In genomic region chr7:50558380-50559051, GRCh38 we compare ENCODE assay signal across 1 cellular context.
A peak's percentile ranks its signal among the peaks of the same experiment; 100 is the strongest.
TF ChIP-seq lines count a peak whose summit lies in the region.

No MANE protein-coding gene starts in this region.

TF ChIP-seq in K562, 482 proteins besides CTCF, POLR2A, EP300 and RAD21 (continued from another document and continues in another):
- TF ChIP-seq EWSR1 (IDR thresholded peaks at IDR 0.05; ENCODE audit: borderline replicate concordance, low read depth, partially characterized antibody), result no peak
- no peak for TF ChIP-seq ADNP (tag; IDR thresholded peaks at IDR 0.05)
- peak; percentile 85 for TF ChIP-seq FOXM1 (IDR thresholded peaks at IDR 0.05; ENCODE audit: low read depth)
- TF ChIP-seq FOXM1 (CRISPR knock-in tag; IDR thresholded peaks at IDR 0.05; ENCODE audit: low read depth), result no peak
- TF ChIP-seq, protein P1, sequence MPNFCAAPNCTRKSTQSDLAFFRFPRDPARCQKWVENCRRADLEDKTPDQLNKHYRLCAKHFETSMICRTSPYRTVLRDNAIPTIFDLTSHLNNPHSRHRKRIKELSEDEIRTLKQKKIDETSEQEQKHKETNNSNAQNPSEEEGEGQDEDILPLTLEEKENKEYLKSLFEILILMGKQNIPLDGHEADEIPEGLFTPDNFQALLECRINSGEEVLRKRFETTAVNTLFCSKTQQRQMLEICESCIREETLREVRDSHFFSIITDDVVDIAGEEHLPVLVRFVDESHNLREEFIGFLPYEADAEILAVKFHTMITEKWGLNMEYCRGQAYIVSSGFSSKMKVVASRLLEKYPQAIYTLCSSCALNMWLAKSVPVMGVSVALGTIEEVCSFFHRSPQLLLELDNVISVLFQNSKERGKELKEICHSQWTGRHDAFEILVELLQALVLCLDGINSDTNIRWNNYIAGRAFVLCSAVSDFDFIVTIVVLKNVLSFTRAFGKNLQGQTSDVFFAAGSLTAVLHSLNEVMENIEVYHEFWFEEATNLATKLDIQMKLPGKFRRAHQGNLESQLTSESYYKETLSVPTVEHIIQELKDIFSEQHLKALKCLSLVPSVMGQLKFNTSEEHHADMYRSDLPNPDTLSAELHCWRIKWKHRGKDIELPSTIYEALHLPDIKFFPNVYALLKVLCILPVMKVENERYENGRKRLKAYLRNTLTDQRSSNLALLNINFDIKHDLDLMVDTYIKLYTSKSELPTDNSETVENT (CRISPR knock-in tag; IDR thresholded peaks at IDR 0.05), result no peak
- no peak for TF ChIP-seq SMARCA5 (IDR thresholded peaks at IDR 0.05)
- TF ChIP-seq DIDO1 (tag; IDR thresholded peaks at IDR 0.05; ENCODE audit: low read depth), result no peak
- no peak for TF ChIP-seq SAP30 (IDR thresholded peaks at IDR 0.05; ENCODE audit: borderline replicate concordance, insufficient read depth, low read depth, low read length, poor library complexity, severe bottlenecking)
- no peak for TF ChIP-seq ZNF408 (CRISPR knock-in tag; IDR thresholded peaks at IDR 0.05; ENCODE audit: low read depth)
- peak; percentile 89 for TF ChIP-seq FOXJ2 (tag; IDR thresholded peaks at IDR 0.05)
- TF ChIP-seq ASH1L (IDR thresholded peaks at IDR 0.05; ENCODE audit: borderline replicate concordance, low read depth, partially characterized antibody), result no peak
- no peak for TF ChIP-seq POLR3G (IDR thresholded peaks at IDR 0.05; ENCODE audit: extremely low read depth, insufficient read length, insufficient replicate concordance)
- TF ChIP-seq IFI16 (CRISPR knock-in tag; IDR thresholded peaks at IDR 0.05), result no peak
- peak; percentile 90; the same call in 1 of the 2 replicates for TF ChIP-seq CBFB (CRISPR knock-in tag; IDR thresholded peaks at IDR 0.05)
- 0 out of 2 replicates have a peak, but pooled peaks have one; percentile 32 for TF ChIP-seq NCOA1 (IDR thresholded peaks at IDR 0.05; ENCODE audit: low read depth)
- TF ChIP-seq DLX4 (CRISPR knock-in tag; IDR thresholded peaks at IDR 0.05), result no peak
- no peak for TF ChIP-seq ZNF696 (CRISPR knock-in tag; conservative IDR thresholded peaks at IDR 0.05)
- TF ChIP-seq NCOR1 (IDR thresholded peaks at IDR 0.05), result peak; percentile 86
- 0 out of 2 replicates have a peak, but pooled peaks have one; percentile 19 for TF ChIP-seq PHB2 (IDR thresholded peaks at IDR 0.05; ENCODE audit: low read depth)
- TF ChIP-seq, protein P2, sequence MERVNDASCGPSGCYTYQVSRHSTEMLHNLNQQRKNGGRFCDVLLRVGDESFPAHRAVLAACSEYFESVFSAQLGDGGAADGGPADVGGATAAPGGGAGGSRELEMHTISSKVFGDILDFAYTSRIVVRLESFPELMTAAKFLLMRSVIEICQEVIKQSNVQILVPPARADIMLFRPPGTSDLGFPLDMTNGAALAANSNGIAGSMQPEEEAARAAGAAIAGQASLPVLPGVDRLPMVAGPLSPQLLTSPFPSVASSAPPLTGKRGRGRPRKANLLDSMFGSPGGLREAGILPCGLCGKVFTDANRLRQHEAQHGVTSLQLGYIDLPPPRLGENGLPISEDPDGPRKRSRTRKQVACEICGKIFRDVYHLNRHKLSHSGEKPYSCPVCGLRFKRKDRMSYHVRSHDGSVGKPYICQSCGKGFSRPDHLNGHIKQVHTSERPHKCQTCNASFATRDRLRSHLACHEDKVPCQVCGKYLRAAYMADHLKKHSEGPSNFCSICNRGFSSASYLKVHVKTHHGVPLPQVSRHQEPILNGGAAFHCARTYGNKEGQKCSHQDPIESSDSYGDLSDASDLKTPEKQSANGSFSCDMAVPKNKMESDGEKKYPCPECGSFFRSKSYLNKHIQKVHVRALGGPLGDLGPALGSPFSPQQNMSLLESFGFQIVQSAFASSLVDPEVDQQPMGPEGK (CRISPR knock-in tag; IDR thresholded peaks at IDR 0.05; ENCODE audit: borderline replicate concordance), result no peak
- peak in 1 of 2 experiments; percentile 55; a peak in 1 of 4 replicates for TF ChIP-seq MAZ (CRISPR knock-in tag; conservative IDR thresholded peaks at IDR 0.05 in 1 of 2, IDR thresholded peaks at IDR 0.05 in 1 of 2)
- TF ChIP-seq ZNF77 (CRISPR knock-in tag; IDR thresholded peaks at IDR 0.05), result no peak
- peak; percentile 38 to 52; a peak in 1 of 4 replicates for TF ChIP-seq ARNT (IDR thresholded peaks at IDR 0.05)
- TF ChIP-seq MTF1 (CRISPR knock-in tag; IDR thresholded peaks at IDR 0.05; ENCODE audit: borderline replicate concordance), result no peak
- TF ChIP-seq BCOR (IDR thresholded peaks at IDR 0.05), result peak; percentile 57; the same call in 1 of the 2 replicates
- 0 out of 2 replicates have a peak, but pooled peaks have one; percentile 30 for TF ChIP-seq CC2D1A (IDR thresholded peaks at IDR 0.05)
- TF ChIP-seq, protein P3, sequence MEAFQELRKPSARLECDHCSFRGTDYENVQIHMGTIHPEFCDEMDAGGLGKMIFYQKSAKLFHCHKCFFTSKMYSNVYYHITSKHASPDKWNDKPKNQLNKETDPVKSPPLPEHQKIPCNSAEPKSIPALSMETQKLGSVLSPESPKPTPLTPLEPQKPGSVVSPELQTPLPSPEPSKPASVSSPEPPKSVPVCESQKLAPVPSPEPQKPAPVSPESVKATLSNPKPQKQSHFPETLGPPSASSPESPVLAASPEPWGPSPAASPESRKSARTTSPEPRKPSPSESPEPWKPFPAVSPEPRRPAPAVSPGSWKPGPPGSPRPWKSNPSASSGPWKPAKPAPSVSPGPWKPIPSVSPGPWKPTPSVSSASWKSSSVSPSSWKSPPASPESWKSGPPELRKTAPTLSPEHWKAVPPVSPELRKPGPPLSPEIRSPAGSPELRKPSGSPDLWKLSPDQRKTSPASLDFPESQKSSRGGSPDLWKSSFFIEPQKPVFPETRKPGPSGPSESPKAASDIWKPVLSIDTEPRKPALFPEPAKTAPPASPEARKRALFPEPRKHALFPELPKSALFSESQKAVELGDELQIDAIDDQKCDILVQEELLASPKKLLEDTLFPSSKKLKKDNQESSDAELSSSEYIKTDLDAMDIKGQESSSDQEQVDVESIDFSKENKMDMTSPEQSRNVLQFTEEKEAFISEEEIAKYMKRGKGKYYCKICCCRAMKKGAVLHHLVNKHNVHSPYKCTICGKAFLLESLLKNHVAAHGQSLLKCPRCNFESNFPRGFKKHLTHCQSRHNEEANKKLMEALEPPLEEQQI (IDR thresholded peaks at IDR 0.05), result 0 out of 2 replicates have a peak, but pooled peaks have one; percentile 67
- TF ChIP-seq KDM2B (CRISPR knock-in tag; IDR thresholded peaks at IDR 0.05), result no peak
- TF ChIP-seq ZNF263 (CRISPR knock-in tag; IDR thresholded peaks at IDR 0.05; ENCODE audit: borderline replicate concordance), result no peak
- TF ChIP-seq HDAC2 (IDR thresholded peaks at IDR 0.05), result peak; percentile 99
- no peak for TF ChIP-seq SREBF2 (CRISPR knock-in tag; IDR thresholded peaks at IDR 0.05)
- TF ChIP-seq, protein P4, sequence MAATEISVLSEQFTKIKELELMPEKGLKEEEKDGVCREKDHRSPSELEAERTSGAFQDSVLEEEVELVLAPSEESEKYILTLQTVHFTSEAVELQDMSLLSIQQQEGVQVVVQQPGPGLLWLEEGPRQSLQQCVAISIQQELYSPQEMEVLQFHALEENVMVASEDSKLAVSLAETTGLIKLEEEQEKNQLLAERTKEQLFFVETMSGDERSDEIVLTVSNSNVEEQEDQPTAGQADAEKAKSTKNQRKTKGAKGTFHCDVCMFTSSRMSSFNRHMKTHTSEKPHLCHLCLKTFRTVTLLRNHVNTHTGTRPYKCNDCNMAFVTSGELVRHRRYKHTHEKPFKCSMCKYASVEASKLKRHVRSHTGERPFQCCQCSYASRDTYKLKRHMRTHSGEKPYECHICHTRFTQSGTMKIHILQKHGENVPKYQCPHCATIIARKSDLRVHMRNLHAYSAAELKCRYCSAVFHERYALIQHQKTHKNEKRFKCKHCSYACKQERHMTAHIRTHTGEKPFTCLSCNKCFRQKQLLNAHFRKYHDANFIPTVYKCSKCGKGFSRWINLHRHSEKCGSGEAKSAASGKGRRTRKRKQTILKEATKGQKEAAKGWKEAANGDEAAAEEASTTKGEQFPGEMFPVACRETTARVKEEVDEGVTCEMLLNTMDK (IDR thresholded peaks at IDR 0.05; ENCODE audit: borderline replicate concordance, insufficient read depth, low read depth, low read length, poor library complexity, severe bottlenecking), result no peak
- TF ChIP-seq CREB3 (tag; conservative IDR thresholded peaks at IDR 0.05; ENCODE audit: low read depth), result no peak
- TF ChIP-seq PHF8 (IDR thresholded peaks at IDR 0.05; ENCODE audit: borderline replicate concordance, low read length), result no peak
- no peak for TF ChIP-seq TSHZ1 (CRISPR knock-in tag; IDR thresholded peaks at IDR 0.05)
- TF ChIP-seq ZNF507 (tag; conservative IDR thresholded peaks at IDR 0.05), result no peak
- TF ChIP-seq MAFG (tag; conservative IDR thresholded peaks at IDR 0.05), result no peak
- TF ChIP-seq RFX5 (IDR thresholded peaks at IDR 0.05; ENCODE audit: low read depth, low read length), result no peak
- peak; percentile 54; the same call in 1 of the 2 replicates for TF ChIP-seq MBD2 (IDR thresholded peaks at IDR 0.05; ENCODE audit: borderline replicate concordance, low read depth)
- TF ChIP-seq RFX1 (IDR thresholded peaks at IDR 0.05), result peak; percentile 13; the same call in 1 of the 2 replicates
- no peak for TF ChIP-seq ZNF707 (CRISPR knock-in tag; conservative IDR thresholded peaks at IDR 0.05)
- TF ChIP-seq, protein P5, sequence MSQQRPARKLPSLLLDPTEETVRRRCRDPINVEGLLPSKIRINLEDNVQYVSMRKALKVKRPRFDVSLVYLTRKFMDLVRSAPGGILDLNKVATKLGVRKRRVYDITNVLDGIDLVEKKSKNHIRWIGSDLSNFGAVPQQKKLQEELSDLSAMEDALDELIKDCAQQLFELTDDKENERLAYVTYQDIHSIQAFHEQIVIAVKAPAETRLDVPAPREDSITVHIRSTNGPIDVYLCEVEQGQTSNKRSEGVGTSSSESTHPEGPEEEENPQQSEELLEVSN (IDR thresholded peaks at IDR 0.05; ENCODE audit: borderline replicate concordance in 1 of 2, extremely low read depth in 1 of 2, insufficient read depth in 1 of 2, insufficient read length in 1 of 2, low read depth in 1 of 2, low read length in 1 of 2, poor library complexity in 1 of 2, severe bottlenecking in 1 of 2), result no peak
- no peak for TF ChIP-seq SP1 (CRISPR knock-in tag; IDR thresholded peaks at IDR 0.05)
- no peak for TF ChIP-seq SAFB (IDR thresholded peaks at IDR 0.05; ENCODE audit: borderline replicate concordance, low read depth, low read length)
- TF ChIP-seq ZNF124 (CRISPR knock-in tag; IDR thresholded peaks at IDR 0.05), result no peak
- no peak for TF ChIP-seq CBX2 (IDR thresholded peaks at IDR 0.05; ENCODE audit: insufficient read depth, low read length, poor library complexity, severe bottlenecking)
- no peak for TF ChIP-seq MLX (CRISPR knock-in tag; conservative IDR thresholded peaks at IDR 0.05)
- peak in 1 of 2 experiments; percentile 14; a peak in 2 of 4 replicates for TF ChIP-seq TEAD1 (CRISPR knock-in tag; IDR thresholded peaks at IDR 0.05)
- TF ChIP-seq, protein P6, sequence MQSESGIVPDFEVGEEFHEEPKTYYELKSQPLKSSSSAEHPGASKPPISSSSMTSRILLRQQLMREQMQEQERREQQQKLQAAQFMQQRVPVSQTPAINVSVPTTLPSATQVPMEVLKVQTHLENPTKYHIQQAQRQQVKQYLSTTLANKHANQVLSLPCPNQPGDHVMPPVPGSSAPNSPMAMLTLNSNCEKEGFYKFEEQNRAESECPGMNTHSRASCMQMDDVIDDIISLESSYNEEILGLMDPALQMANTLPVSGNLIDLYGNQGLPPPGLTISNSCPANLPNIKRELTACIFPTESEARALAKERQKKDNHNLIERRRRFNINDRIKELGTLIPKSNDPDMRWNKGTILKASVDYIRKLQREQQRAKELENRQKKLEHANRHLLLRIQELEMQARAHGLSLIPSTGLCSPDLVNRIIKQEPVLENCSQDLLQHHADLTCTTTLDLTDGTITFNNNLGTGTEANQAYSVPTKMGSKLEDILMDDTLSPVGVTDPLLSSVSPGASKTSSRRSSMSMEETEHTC (IDR thresholded peaks at IDR 0.05), result 0 out of 2 replicates have a peak, but pooled peaks have one; percentile 31
- TF ChIP-seq BRF1 (IDR thresholded peaks at IDR 0.05; ENCODE audit: borderline replicate concordance, extremely low read depth, insufficient read length), result no peak
- TF ChIP-seq CXXC5 (CRISPR knock-in tag; IDR thresholded peaks at IDR 0.05), result peak; percentile 63
- no peak for TF ChIP-seq DNMT1 (IDR thresholded peaks at IDR 0.05)
- no peak for TF ChIP-seq HCFC1 (IDR thresholded peaks at IDR 0.05; ENCODE audit: low read depth, low read length)
- no peak for TF ChIP-seq MIER1 (IDR thresholded peaks at IDR 0.05; ENCODE audit: low read depth)
